8 cellular contexts compared by ENCODE assay signal in the genomic region with DNA sequence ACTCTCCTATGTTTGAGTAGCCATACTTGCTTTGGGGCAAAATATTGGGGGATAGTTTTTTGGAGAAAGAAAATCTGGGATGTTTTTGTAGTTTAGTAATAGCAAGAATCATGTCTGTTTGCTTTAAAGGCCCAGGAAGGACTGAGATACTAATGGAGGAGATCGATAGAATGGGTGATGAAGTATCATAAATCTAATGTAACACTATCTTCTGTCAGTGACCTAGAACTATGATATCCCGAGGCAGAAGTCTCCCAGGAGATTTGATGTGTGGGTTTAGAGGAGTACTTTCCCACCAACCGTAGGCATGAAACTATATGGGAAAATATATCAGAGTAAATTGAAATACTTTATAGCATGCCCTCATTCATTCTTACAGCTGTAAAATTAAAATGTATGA. TPM values are rescaled to one million over a fixed set of nuclear protein-coding genes. Genes with fewer than 3 reads are reported as not detected.
DNase-seq lines count a peak whose midpoint lies in the region; ATAC-seq, FAIRE-seq and TF ChIP-seq lines count a peak whose summit lies in the region.

No MANE protein-coding gene starts in this region.

- TF ChIP-seq EP300 in K562 (IDR thresholded peaks at IDR 0.05; ENCODE audit: low read length), result no peak

- H3K4me3 ChIP-seq in right atrium auricular region (peak overlapping the region; percentile 51 to 62), K562 (no peak overlapping the region), mucosa of rectum (ENCODE audit: low read length in 2 of 2) (peak overlapping the region; percentile 85 to 88)

- intact Hi-C loops in Right ventricle myocardium inferior (cut with DNase I) (no loop called here), K562 (cut with micrococcal nuclease) (no loop called here)

- no peak for TF ChIP-seq RAD21 in K562 (CRISPR knock-in tag; conservative IDR thresholded peaks at IDR 0.05 in 1 of 2, IDR thresholded peaks at IDR 0.05 in 1 of 2)

- H4K20me1 ChIP-seq in K562 (replicated peaks; ENCODE audit: control insufficient read depth, insufficient read depth, low read length), result no peaks in the 10 kb centered on the region

- H3K9ac ChIP-seq in K562 (ENCODE audit: insufficient read depth in 1 of 2, low read depth in 2 of 2, low read length in 2 of 2), result peak overlapping the region in 1 of 2 experiments; percentile 60; a peak in 1 of 4 replicates
- H3K9ac ChIP-seq in mucosa of rectum (ENCODE audit: low read depth in 1 of 2, low read length in 2 of 2), result peak overlapping the region; percentile 83 to 91

- no peaks in the 10 kb centered on the region for H3K9me1 ChIP-seq in K562 (ENCODE audit: control insufficient read depth, insufficient read depth, low read length)

- DNase-seq in right atrium auricular region (ENCODE audit: low spot score) (no peak), Right ventricle myocardium inferior (ENCODE audit: missing footprints) (no peak), K562 (ENCODE audit: extremely low read depth in 1 of 4, low spot score in 3 of 4) (no peak), ACHN (no peak), hippocampal formation (lab: John Stamatoyannopoulos, UW) (no peak), CD1c-positive myeloid dendritic cell (ENCODE audit: extremely low spot score) (no peak), left lobe of liver (ENCODE audit: low spot score) (no peak)

- no peak for TF ChIP-seq CTCF in right atrium auricular region (IDR thresholded peaks at IDR 0.05)
- no peak for TF ChIP-seq CTCF in K562 (IDR thresholded peaks at IDR 0.05 in 2 of 3, conservative IDR thresholded peaks at IDR 0.05 in 1 of 3; ENCODE audit: insufficient read depth in 2 of 3, low read depth in 1 of 3, low read length in 3 of 3)

- H3K9me3 ChIP-seq in right atrium auricular region (no peaks in the 10 kb centered on the region), K562 (replicated peaks; ENCODE audit: control insufficient read depth, insufficient read depth, low read depth, low read length) (no peaks in the 10 kb centered on the region), mucosa of rectum (ENCODE audit: control insufficient read depth in 2 of 2, low read length in 2 of 2) (no peaks in the 10 kb centered on the region)

- H3K4me2 ChIP-seq in K562 (ENCODE audit: insufficient read depth, low read length), result peak overlapping the region; percentile 11

- no TSS peak for BruUV-seq in K562 (replicated peaks; lab: Mats Ljungman, UMichigan)

- H2AFZ ChIP-seq in K562 (ENCODE audit: low read depth, low read length), result peak overlapping the region; percentile 89; the same call in 1 of the 2 replicates

- ATAC-seq in Right ventricle myocardium inferior (no peak), K562 (no peak), left lobe of liver (no peak)

- H3K79me2 ChIP-seq in K562 (ENCODE audit: control insufficient read depth, insufficient read depth, low read length), result no peaks in the 10 kb centered on the region

- H3K27ac ChIP-seq in right atrium auricular region (peak overlapping the region; percentile 87 to 92), K562 (ENCODE audit: extremely low read depth, low read depth, low read length) (no peak overlapping the region; the same call in 2 of the 3 replicates), mucosa of rectum (ENCODE audit: low read depth in 2 of 2, low read length in 2 of 2) (peak overlapping the region; percentile 88 to 91)

- in situ Hi-C loops in K562 (cut with MboI), result no loop called here
- in situ Hi-C loops in ACHN (cut with HindIII; ENCODE audit: low pct_ligation_motif_present, low pct_unique_long_range_greater_than_20kb, low sequenced_read_pairs), result no loop called here

- CTCF ChIA-PET in K562 (lab: Yijun Ruan, JAX; ENCODE audit: low intra/inter-chr PET ratio), result no interaction called here

- H3K4me1 ChIP-seq in right atrium auricular region (peaks cover 0 to 34% of the 10 kb centered on the region in 2 donors), K562 (replicated peaks in 1 of 2; ENCODE audit: control insufficient read depth in 2 of 2, insufficient read depth in 2 of 2, low read length in 2 of 2) (peaks cover 3 to 5% of the 10 kb centered on the region in 2 experiments; a peak in 3 of 5 replicates), mucosa of rectum (ENCODE audit: control insufficient read depth in 2 of 2, insufficient read depth in 2 of 2, low read length in 2 of 2) (peaks cover 17 to 18% of the 10 kb centered on the region in 2 donors)

- no peak for TF ChIP-seq POLR2A in K562 (conservative IDR thresholded peaks at IDR 0.05)

- no peaks in the 10 kb centered on the region for H3K36me3 ChIP-seq in right atrium auricular region
- H3K36me3 ChIP-seq in K562 (ENCODE audit: control insufficient read depth, insufficient read depth, low read length), result no peaks in the 10 kb centered on the region
- H3K36me3 ChIP-seq in mucosa of rectum (ENCODE audit: control insufficient read depth in 2 of 2, insufficient read depth in 2 of 2, low read length in 2 of 2), result peaks cover 0 to 3% of the 10 kb centered on the region in 2 donors

- H3K27me3 ChIP-seq in right atrium auricular region (no peaks in the 10 kb centered on the region), K562 (ENCODE audit: control insufficient read depth in 2 of 2, insufficient read depth in 2 of 2, low read length in 2 of 2) (no peaks in the 10 kb centered on the region), mucosa of rectum (ENCODE audit: control insufficient read depth in 2 of 2, insufficient read depth in 2 of 2, low read length in 2 of 2) (no peaks in the 10 kb centered on the region)

- 13% methylated on average over 3 of the region's 3 CpGs for WGBS in K562 (ENCODE audit: insufficient coverage, low coverage, missing lambda C conversion rate)

- POLR2A ChIA-PET in K562 (lab: Yijun Ruan, JAX), result interaction anchor here (1.2 to 1.8 kb wide), 2 partner anchors 21 to 27 kb away, joined by 4 to 16 read pairs; partner anchors contain the start of gene NFKBIZ

- no peak for FAIRE-seq in K562 (lab: Jason Lieb, UNC)

TF ChIP-seq in K562, 482 proteins besides CTCF, POLR2A, EP300 and RAD21:
- TF ChIP-seq, protein P1, sequence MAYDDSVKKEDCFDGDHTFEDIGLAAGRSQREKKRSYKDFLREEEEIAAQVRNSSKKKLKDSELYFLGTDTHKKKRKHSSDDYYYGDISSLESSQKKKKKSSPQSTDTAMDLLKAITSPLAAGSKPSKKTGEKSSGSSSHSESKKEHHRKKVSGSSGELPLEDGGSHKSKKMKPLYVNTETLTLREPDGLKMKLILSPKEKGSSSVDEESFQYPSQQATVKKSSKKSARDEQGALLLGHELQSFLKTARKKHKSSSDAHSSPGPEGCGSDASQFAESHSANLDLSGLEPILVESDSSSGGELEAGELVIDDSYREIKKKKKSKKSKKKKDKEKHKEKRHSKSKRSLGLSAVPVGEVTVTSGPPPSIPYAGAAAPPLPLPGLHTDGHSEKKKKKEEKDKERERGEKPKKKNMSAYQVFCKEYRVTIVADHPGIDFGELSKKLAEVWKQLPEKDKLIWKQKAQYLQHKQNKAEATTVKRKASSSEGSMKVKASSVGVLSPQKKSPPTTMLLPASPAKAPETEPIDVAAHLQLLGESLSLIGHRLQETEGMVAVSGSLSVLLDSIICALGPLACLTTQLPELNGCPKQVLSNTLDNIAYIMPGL (CRISPR knock-in tag; IDR thresholded peaks at IDR 0.05), result no peak
- no peak for TF ChIP-seq ZNF253 (CRISPR knock-in tag; conservative IDR thresholded peaks at IDR 0.05)
- TF ChIP-seq MEIS2 (IDR thresholded peaks at IDR 0.05; ENCODE audit: partially characterized antibody), result peak; percentile 26
- TF ChIP-seq ZNF217 (CRISPR knock-in tag; IDR thresholded peaks at IDR 0.05), result no peak

RNA-seq across cellular contexts. Expression of gene NFKBIZ, which starts 21.0 kb away (rescaled TPM):
- 10 to 100 TPM; 26.6 to 28.7 TPM for total RNA-seq in right atrium auricular region
- 14.8 TPM for total RNA-seq in Right ventricle myocardium inferior
- total RNA-seq in K562 (2011; cell fraction: chromatin; rRNA removed; ENCODE audit: low replicate concordance), result 29.4 and 39.8 TPM in 2 replicates
- total RNA-seq in K562 (2011; cell fraction: nucleolus; rRNA removed), result 14.0 and 18.4 TPM in 2 replicates
- 16.1 and 21.3 TPM in 2 replicates for total RNA-seq in K562 (2011; cell fraction: nucleoplasm; rRNA removed)
- 4.7 and 5.7 TPM in 2 replicates for total RNA-seq in K562 (2014; rRNA removed)
- total RNA-seq in K562 (2014; rRNA removed; fragmentation: Illumina TruSeq; extraction: Trizol), result 7.7 and 8.9 TPM in 2 replicates
- 7.1 TPM in 2 replicates for total RNA-seq in K562 (2015; rRNA removed; fragmentation: Illumina TruSeq; extraction: Trizol)
- total RNA-seq in K562 (2021), result 13.7 and 14.2 TPM in 2 replicates
- 6.4 and 6.7 TPM in 2 replicates for polyA plus RNA-seq in K562 (2011; rRNA removed)
- 1.8 and 2.5 TPM in 2 replicates for polyA plus RNA-seq in K562 (2011; cell fraction: cytosol; rRNA removed)
- polyA plus RNA-seq in K562 (2011; cell fraction: nucleus; rRNA removed), result 24.5 and 25.4 TPM in 2 replicates
- polyA plus RNA-seq in K562 (2012), result 2.3 and 5.2 TPM in 2 replicates
- polyA plus RNA-seq in K562 (2014; fragmentation: Illumina TruSeq; extraction: Trizol), result 2.7 and 3.6 TPM in 2 replicates
- polyA plus RNA-seq in K562 (2014; fragmentation: Nextera tagmentation; extraction: Ambion mirVana), result 1 to 10 TPM; 1.2 to 1.6 TPM
- polyA plus RNA-seq in K562 (2014; rRNA removed), result 4.1 and 4.9 TPM in 2 replicates
- 26.5 and 26.9 TPM in 2 replicates for polyA minus RNA-seq in K562 (2011; rRNA and poly(A)+ RNA removed)
- 9.8 and 10.7 TPM in 2 replicates for polyA minus RNA-seq in K562 (2011; cell fraction: cytosol; rRNA and poly(A)+ RNA removed)
- polyA minus RNA-seq in K562 (2011; cell fraction: nucleus; rRNA and poly(A)+ RNA removed), result 21.9 and 33.7 TPM in 2 replicates
- total RNA-seq in left lobe of liver, result 29.7 TPM

RNA-seq across cellular contexts. Expression of gene NXPE3, which starts 49.3 kb away (rescaled TPM):
- total RNA-seq in right atrium auricular region (10 to 100 TPM; 22.9 to 49.8 TPM), Right ventricle myocardium inferior (42.0 TPM), K562 (2014; rRNA removed) (0.95 and 0.98 TPM in 2 replicates), K562 (2014; rRNA removed; fragmentation: Illumina TruSeq; extraction: Trizol) (0.80 and 0.86 TPM in 2 replicates), K562 (2015; rRNA removed; fragmentation: Illumina TruSeq; extraction: Trizol) (0.76 and 0.79 TPM in 2 replicates), K562 (2021) (2.0 and 2.3 TPM in 2 replicates), left lobe of liver (1.3 TPM)
- total RNA-seq in K562 (2011; cell fraction: chromatin; rRNA removed; ENCODE audit: low replicate concordance), result 2.6 and 3.1 TPM in 2 replicates
- 1.3 and 2.6 TPM in 2 replicates for total RNA-seq in K562 (2011; cell fraction: nucleolus; rRNA removed)
- 3.2 and 3.9 TPM in 2 replicates for total RNA-seq in K562 (2011; cell fraction: nucleoplasm; rRNA removed)
- polyA plus RNA-seq in K562 (2011; rRNA removed) (2.3 and 2.5 TPM in 2 replicates), K562 (2014; fragmentation: Illumina TruSeq; extraction: Trizol) (1.6 and 1.7 TPM in 2 replicates), K562 (2014; fragmentation: Nextera tagmentation; extraction: Ambion mirVana) (under 1 TPM; 0.25 to 0.59 TPM), K562 (2014; rRNA removed) (1.2 and 1.7 TPM in 2 replicates)
- 0.94 and 1.7 TPM in 2 replicates for polyA plus RNA-seq in K562 (2011; cell fraction: cytosol; rRNA removed)
- polyA plus RNA-seq in K562 (2011; cell fraction: nucleus; rRNA removed), result 1.1 and 1.4 TPM in 2 replicates
- 1.3 and 2.6 TPM in 2 replicates for polyA plus RNA-seq in K562 (2012)
- polyA minus RNA-seq in K562 (2011; rRNA and poly(A)+ RNA removed), result 2.7 and 2.8 TPM in 2 replicates
- 1.5 and 1.8 TPM in 2 replicates for polyA minus RNA-seq in K562 (2011; cell fraction: cytosol; rRNA and poly(A)+ RNA removed)
- polyA minus RNA-seq in K562 (2011; cell fraction: nucleus; rRNA and poly(A)+ RNA removed), result 1.7 and 1.8 TPM in 2 replicates
